ENCODE assay signal across 9 cellular contexts in genomic region chr1:8027748-8028631, GRCh38. TPM values are rescaled to one million over a fixed set of nuclear protein-coding genes. Genes with fewer than 3 reads are reported as not detected.
A peak's percentile ranks its signal among the peaks of the same experiment; 100 is the strongest.
DNase-seq lines count a peak whose midpoint lies in the region; ATAC-seq and TF ChIP-seq lines count a peak whose summit lies in the region.
"Had no signal": no experiment of that assay in that cellular context is flagged by ENCODE, and none has a peak within 500 bp of the region (broad histone marks: within the 10 kb centered on the region; RNA-seq: fewer than 3 reads in every experiment).

No MANE protein-coding gene starts in this region.

- intact Hi-C loops in right cardiac atrium (cut with DNase I), result loop anchor here in 2 of 4 donors (5.0 kb wide), 3 partner anchors 209 to 289 kb away; partner anchors contain the start of gene SLC45A1 (in 1 of the 2)

- ATAC-seq in SK-N-SH treated with all-trans-retinoic acid at 6 μM for 48 hours (peak; percentile 53), right cardiac atrium (no peak), GM19395 (IDR thresholded peaks at IDR 0.05; ENCODE audit: unreplicated experiment) (no peak)

- 30% methylated on average over 8 of the region's 8 CpGs for WGBS in right cardiac atrium

- H3K4me3 ChIP-seq in right cardiac atrium (ENCODE audit: low read length) (no peak overlapping the region), subcutaneous abdominal adipose tissue (ENCODE audit: low read depth in 1 of 5, low read length in 5 of 5) (peak overlapping the region in 4 of 5 donors; percentile 79 to 90 (median 84))

- H3K9ac ChIP-seq in subcutaneous abdominal adipose tissue (ENCODE audit: low read length in 5 of 5), result peak overlapping the region in 3 of 5 donors; percentile 42 to 93 (median 48)

- no peaks in the 10 kb centered on the region for H3K36me3 ChIP-seq in subcutaneous abdominal adipose tissue (ENCODE audit: control insufficient read depth in 5 of 5, insufficient read depth in 5 of 5, low read length in 5 of 5)

- H3K4me1 ChIP-seq in right cardiac atrium (ENCODE audit: control insufficient read depth, insufficient read depth, low read length) (peaks cover 2% of the 10 kb centered on the region), subcutaneous abdominal adipose tissue (ENCODE audit: control insufficient read depth in 5 of 5, insufficient read depth in 5 of 5, low read length in 5 of 5) (peaks cover 4 to 52% (median 30%) of the 10 kb centered on the region in 5 donors)

- peak overlapping the region; percentile 82 for H3K27ac ChIP-seq in right cardiac atrium (ENCODE audit: low read length)
- H3K27ac ChIP-seq in subcutaneous abdominal adipose tissue (ENCODE audit: low read depth, low read length), result peak overlapping the region; percentile 92

- no peaks in the 10 kb centered on the region for H3K27me3 ChIP-seq in right cardiac atrium (ENCODE audit: control insufficient read depth, insufficient read depth)
- H3K27me3 ChIP-seq in subcutaneous abdominal adipose tissue (ENCODE audit: control insufficient read depth in 5 of 5, insufficient read depth in 4 of 5, low read length in 5 of 5), result no peaks in the 10 kb centered on the region

- DNase-seq in GM04504 (ENCODE audit: low read depth) (peak; percentile 83), right cardiac atrium (no peak), GF-D8 (lab: John Stamatoyannopoulos, UW) (no peak), islet precursor cell (no peak), NOMO-1 treated with DMSO at 0.1 percent for 48 hours (lab: John Stamatoyannopoulos, UW; ENCODE audit: unreplicated experiment) (no peak)
- DNase-seq: NCI-H187 treated with DMSO at 0.1 percent for 48 hours had no signal

- H3K9me3 ChIP-seq in right cardiac atrium (ENCODE audit: control insufficient read depth, low read length), result no peaks in the 10 kb centered on the region
- no peaks in the 10 kb centered on the region for H3K9me3 ChIP-seq in subcutaneous abdominal adipose tissue (ENCODE audit: control insufficient read depth in 5 of 5, low read length in 5 of 5)

TF ChIP-seq in SK-N-SH treated with all-trans-retinoic acid at 6 μM for 48 hours, 23 proteins besides CTCF, POLR2A, EP300 and RAD21:
- TF ChIP-seq BACH2 (CRISPR knock-in tag; IDR thresholded peaks at IDR 0.05; ENCODE audit: borderline replicate concordance) (no peak), GLIS3 (CRISPR knock-in tag; IDR thresholded peaks at IDR 0.05) (no peak)
- TF ChIP-seq, protein P1, sequence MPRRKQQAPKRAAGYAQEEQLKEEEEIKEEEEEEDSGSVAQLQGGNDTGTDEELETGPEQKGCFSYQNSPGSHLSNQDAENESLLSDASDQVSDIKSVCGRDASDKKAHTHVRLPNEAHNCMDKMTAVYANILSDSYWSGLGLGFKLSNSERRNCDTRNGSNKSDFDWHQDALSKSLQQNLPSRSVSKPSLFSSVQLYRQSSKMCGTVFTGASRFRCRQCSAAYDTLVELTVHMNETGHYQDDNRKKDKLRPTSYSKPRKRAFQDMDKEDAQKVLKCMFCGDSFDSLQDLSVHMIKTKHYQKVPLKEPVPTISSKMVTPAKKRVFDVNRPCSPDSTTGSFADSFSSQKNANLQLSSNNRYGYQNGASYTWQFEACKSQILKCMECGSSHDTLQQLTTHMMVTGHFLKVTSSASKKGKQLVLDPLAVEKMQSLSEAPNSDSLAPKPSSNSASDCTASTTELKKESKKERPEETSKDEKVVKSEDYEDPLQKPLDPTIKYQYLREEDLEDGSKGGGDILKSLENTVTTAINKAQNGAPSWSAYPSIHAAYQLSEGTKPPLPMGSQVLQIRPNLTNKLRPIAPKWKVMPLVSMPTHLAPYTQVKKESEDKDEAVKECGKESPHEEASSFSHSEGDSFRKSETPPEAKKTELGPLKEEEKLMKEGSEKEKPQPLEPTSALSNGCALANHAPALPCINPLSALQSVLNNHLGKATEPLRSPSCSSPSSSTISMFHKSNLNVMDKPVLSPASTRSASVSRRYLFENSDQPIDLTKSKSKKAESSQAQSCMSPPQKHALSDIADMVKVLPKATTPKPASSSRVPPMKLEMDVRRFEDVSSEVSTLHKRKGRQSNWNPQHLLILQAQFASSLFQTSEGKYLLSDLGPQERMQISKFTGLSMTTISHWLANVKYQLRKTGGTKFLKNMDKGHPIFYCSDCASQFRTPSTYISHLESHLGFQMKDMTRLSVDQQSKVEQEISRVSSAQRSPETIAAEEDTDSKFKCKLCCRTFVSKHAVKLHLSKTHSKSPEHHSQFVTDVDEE (CRISPR knock-in tag; IDR thresholded peaks at IDR 0.05), result no peak

RNA-seq across cellular contexts. Expression of gene ERRFI1, which starts 1.9 kb away (rescaled TPM):
- 10 to 100 TPM in 3 of 4 donors, 1 to 10 TPM in 1; 9.8 to 16.9 (median 15.0) TPM for total RNA-seq in right cardiac atrium
- polyA plus RNA-seq in right cardiac atrium, result 12.8 TPM
